In the genomic region with DNA sequence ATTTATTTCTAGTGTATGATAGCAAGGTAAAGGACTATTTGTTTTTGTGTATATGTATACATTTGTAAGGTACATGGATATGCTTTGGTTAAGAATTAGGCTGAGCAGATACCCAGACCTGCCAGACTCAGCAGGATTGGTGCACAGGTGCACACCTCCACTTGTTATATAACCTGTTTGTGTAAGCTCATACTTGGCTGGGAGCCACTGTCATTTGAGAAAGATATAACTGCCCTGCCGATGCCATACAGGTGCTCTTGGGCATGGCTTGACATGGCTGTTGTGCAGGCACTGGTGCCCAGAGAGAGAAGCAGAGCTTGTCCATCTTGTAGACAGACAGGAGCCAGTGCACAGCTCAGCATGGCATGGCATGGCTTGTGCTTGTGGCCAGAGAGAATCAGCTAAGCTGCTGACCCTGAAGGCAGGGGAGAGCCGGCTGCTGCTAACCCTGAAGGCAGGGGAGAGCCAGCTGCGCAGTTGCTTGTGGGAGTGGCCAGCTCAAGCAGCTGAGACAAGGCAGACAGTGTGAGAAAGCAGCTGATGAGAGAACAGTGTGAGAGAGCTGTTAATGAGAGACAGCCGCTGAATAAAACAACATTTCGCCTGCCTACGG, we compare ENCODE assay signal across 13 cellular contexts.
DNase-seq lines count a peak whose midpoint lies in the region; ATAC-seq and TF ChIP-seq lines count a peak whose summit lies in the region.
"Had no signal": no experiment of that assay in that cellular context is flagged by ENCODE, and none has a peak within 500 bp of the region (broad histone marks: within the 10 kb centered on the region; RNA-seq: fewer than 3 reads in every experiment).

No MANE protein-coding gene starts in this region.

- H3K27me3 ChIP-seq in DOHH2 (ENCODE audit: control insufficient read depth, low read length), result no peaks in the 10 kb centered on the region
- no peaks in the 10 kb centered on the region for H3K27me3 ChIP-seq in prostate gland (replicated peaks; ENCODE audit: insufficient read depth)
- H3K27me3 ChIP-seq: left lung, neutrophil had no signal

- H3K4me1 Mint-ChIP-seq in stimulated activated naive CD8-positive, alpha-beta T cell treated with anti-CD3 and anti-CD28 coated beads, Interleukin-15, amount 100 ng/mL, for 72 hours, result peaks cover 3% of the 10 kb centered on the region

- intact Hi-C loops in prostate gland (cut with DNase I), result no loop called here

- H3K27ac ChIP-seq in DOHH2 (ENCODE audit: low read depth, low read length), result peak overlapping the region; percentile 87
- no peak overlapping the region for H3K27ac ChIP-seq in prostate gland
- H3K27ac ChIP-seq: left lung, neutrophil had no signal

- H3K36me3 ChIP-seq in DOHH2 (ENCODE audit: control insufficient read depth, low read length), result no peaks in the 10 kb centered on the region
- no peaks in the 10 kb centered on the region for H3K36me3 ChIP-seq in prostate gland
- H3K36me3 ChIP-seq: left lung had no signal

- WGBS in prostate gland, result 63% methylated on average over 6 of the region's 6 CpGs

- no peaks in the 10 kb centered on the region for H4K20me1 ChIP-seq in DOHH2 (ENCODE audit: control insufficient read depth, insufficient read depth, low read depth, low read length)

- no peak overlapping the region for H3K27ac Mint-ChIP-seq in stimulated activated naive CD8-positive, alpha-beta T cell treated with anti-CD3 and anti-CD28 coated beads, Interleukin-15, amount 100 ng/mL, for 72 hours
- H3K27ac Mint-ChIP-seq: activated naive CD8-positive, alpha-beta T cell treated with anti-CD3 and anti-CD28 coated beads, Interleukin-2, amount 10 ng/mL, durations not matched to agents 7 days and 5 days had no signal

- no peak for ATAC-seq in GM18520 (IDR thresholded peaks at IDR 0.05; ENCODE audit: unreplicated experiment)
- no peak for ATAC-seq in stimulated activated naive CD8-positive, alpha-beta T cell treated with anti-CD3 and anti-CD28 coated beads, Interleukin-15, amount 100 ng/mL, for 72 hours
- ATAC-seq: left lung had no signal

- TF ChIP-seq POLR2A in prostate gland (IDR thresholded peaks at IDR 0.05), result no peak

- no peaks in the 10 kb centered on the region for H3K27me3 Mint-ChIP-seq in stimulated activated naive CD8-positive, alpha-beta T cell treated with anti-CD3 and anti-CD28 coated beads, Interleukin-15, amount 100 ng/mL, for 72 hours
- H3K27me3 Mint-ChIP-seq: activated naive CD8-positive, alpha-beta T cell treated with anti-CD3 and anti-CD28 coated beads, Interleukin-2, amount 10 ng/mL, durations not matched to agents 7 days and 5 days; CD4-positive, alpha-beta memory T cell had no signal

- peaks cover 22% of the 10 kb centered on the region for H3F3A ChIP-seq in DOHH2 (ENCODE audit: control insufficient read depth, insufficient read depth)

- H3K4me3 ChIP-seq in DOHH2 (ENCODE audit: low read length), result peak overlapping the region; percentile 51
- no peak overlapping the region for H3K4me3 ChIP-seq in prostate gland
- H3K4me3 ChIP-seq: left lung had no signal

- no peak overlapping the region for H3K4me3 Mint-ChIP-seq in stimulated activated naive CD8-positive, alpha-beta T cell treated with anti-CD3 and anti-CD28 coated beads, Interleukin-15, amount 100 ng/mL, for 72 hours
- H3K4me3 Mint-ChIP-seq: activated naive CD8-positive, alpha-beta T cell treated with anti-CD3 and anti-CD28 coated beads, Interleukin-2, amount 10 ng/mL, durations not matched to agents 7 days and 5 days; CD4-positive, alpha-beta memory T cell had no signal

- peaks cover 0 to 6% of the 10 kb centered on the region in 2 donors for H3K9me3 Mint-ChIP-seq in stimulated activated naive CD8-positive, alpha-beta T cell treated with anti-CD3 and anti-CD28 coated beads, Interleukin-15, amount 100 ng/mL, for 72 hours
- H3K9me3 Mint-ChIP-seq: CD4-positive, alpha-beta memory T cell had no signal

- H3K4me2 ChIP-seq in DOHH2 (ENCODE audit: low read length), result peak overlapping the region; percentile 71

- H3K79me2 ChIP-seq in DOHH2 (ENCODE audit: control insufficient read depth, low read length), result no peaks in the 10 kb centered on the region

- TF ChIP-seq CTCF in DOHH2 (IDR thresholded peaks at IDR 0.05; ENCODE audit: low read depth, low read length, poor library complexity, severe bottlenecking), result no peak
- no peak for TF ChIP-seq CTCF in prostate gland (IDR thresholded peaks at IDR 0.05)

- H3K9me2 ChIP-seq in DOHH2 (replicated peaks; ENCODE audit: control insufficient read depth, low read length), result no peaks in the 10 kb centered on the region

- H3K4me1 ChIP-seq in DOHH2 (ENCODE audit: control insufficient read depth, low read length) (peaks cover 86% of the 10 kb centered on the region), prostate gland (replicated peaks) (no peaks in the 10 kb centered on the region)

- H3K9me3 ChIP-seq in DOHH2 (ENCODE audit: control insufficient read depth, insufficient read depth, low read length), result no peaks in the 10 kb centered on the region
- H3K9me3 ChIP-seq in prostate gland, result no peaks in the 10 kb centered on the region
- H3K9me3 ChIP-seq: left lung, neutrophil had no signal

- DNase-seq in NCI-H146 treated with DMSO at 0.1 percent for 48 hours (lab: John Stamatoyannopoulos, UW; ENCODE audit: unreplicated experiment) (peak; percentile 83), RPMI8226 (peak; percentile 94), midbrain (lab: John Stamatoyannopoulos, UW) (peak; percentile 62), prostate gland (ENCODE audit: low spot score) (no peak), SW 1271 (lab: John Stamatoyannopoulos, UW) (no peak)
- DNase-seq in stimulated activated naive CD8-positive, alpha-beta T cell treated with anti-CD3 and anti-CD28 coated beads, Interleukin-15, amount 100 ng/mL, for 72 hours, result no peak
- DNase-seq: activated naive CD8-positive, alpha-beta T cell treated with anti-CD3 and anti-CD28 coated beads, Interleukin-2, amount 10 ng/mL, durations not matched to agents 7 days and 5 days; CD4-positive, alpha-beta memory T cell; left lung; stimulated activated naive CD4-positive, alpha-beta T cell had no signal

Comparison
In these comparisons a context has a peak if more than half of its experiments do, and no peak if none do; other contexts are left out.
1. DNase-seq: peak in NCI-H146 treated with DMSO at 0.1 percent for 48 hours (single experiment), RPMI8226 (single experiment) and midbrain (single experiment); none in prostate gland (single experiment), SW 1271 (0 of 2) and stimulated activated naive CD8-positive, alpha-beta T cell treated with anti-CD3 and anti-CD28 coated beads, Interleukin-15, amount 100 ng/mL, for 72 hours (0 of 2).